In the genomic region with DNA sequence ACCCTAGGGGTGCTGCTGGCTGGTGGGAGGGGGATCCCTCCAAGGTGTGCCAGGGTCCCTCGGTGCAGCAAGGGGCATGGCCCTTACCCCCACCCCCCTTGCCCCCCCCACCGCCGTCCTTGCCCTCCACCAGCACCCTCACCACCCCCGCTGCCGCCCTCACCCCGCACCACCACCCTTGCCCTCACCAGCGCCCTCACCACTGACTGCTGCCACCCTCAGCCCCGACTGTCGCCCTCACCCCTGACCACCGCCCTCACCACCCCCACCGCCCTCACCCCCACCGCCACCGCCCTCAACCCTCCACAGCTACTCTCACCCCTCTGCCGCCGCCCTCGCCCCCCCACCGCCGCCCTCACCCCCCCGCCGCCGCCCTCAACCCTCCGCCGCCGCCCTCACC, we compare ENCODE assay signal across 35 cellular contexts.
"Had no signal": no experiment of that assay in that cellular context is flagged by ENCODE, and none has a peak within 500 bp of the region (broad histone marks: within the 10 kb centered on the region; RNA-seq: fewer than 3 reads in every experiment).

No MANE protein-coding gene starts in this region.

- H3K9me3 ChIP-seq: MG63 had no signal

- DNase-seq: Karpas-422, Kasumi-1, KG1, MG63, MM.1S, MV-4-11, NCI-H1048, NCI-H1092, NCI-H1092 treated with DMSO at 0.1 percent for 48 hours, NCI-H1105, NCI-H1105 treated with DMSO at 0.1 percent for 48 hours, NCI-H1417, NCI-H1417 treated with DMSO at 0.1 percent for 48 hours, NCI-H1436, NCI-H1436 treated with DMSO at 0.1 percent for 48 hours, NCI-H146, NCI-H1694, NCI-H1694 treated with DMSO at 0.1 percent for 48 hours, NCI-H187, NCI-H187 treated with DMSO at 0.1 percent for 48 hours, NCI-H1930, NCI-H2029, NCI-H2029 treated with DMSO at 0.1 percent for 48 hours, NCI-H2081, NCI-H2081 treated with DMSO at 0.1 percent for 48 hours, NCI-H2107, NCI-H2171, NCI-H2171 treated with DMSO at 0.1 percent for 48 hours, NCI-H2227 treated with DMSO at 0.1 percent for 48 hours, NCI-H226, NCI-H345, NCI-H446, NCI-H446 treated with DMSO at 0.1 percent for 48 hours, NCI-H510A had no signal

- H3K4me2 ChIP-seq: KMS-11 had no signal

- H3K36me3 ChIP-seq: MG63 had no signal

- H3K27me3 ChIP-seq: MG63 had no signal

- H3K9ac ChIP-seq: KMS-11 had no signal

- H3K27ac ChIP-seq: KMS-11 had no signal

- H3K4me3 ChIP-seq: MG63 had no signal
